Comparison of ENCODE assay signal across 24 cellular contexts in the genomic region with DNA sequence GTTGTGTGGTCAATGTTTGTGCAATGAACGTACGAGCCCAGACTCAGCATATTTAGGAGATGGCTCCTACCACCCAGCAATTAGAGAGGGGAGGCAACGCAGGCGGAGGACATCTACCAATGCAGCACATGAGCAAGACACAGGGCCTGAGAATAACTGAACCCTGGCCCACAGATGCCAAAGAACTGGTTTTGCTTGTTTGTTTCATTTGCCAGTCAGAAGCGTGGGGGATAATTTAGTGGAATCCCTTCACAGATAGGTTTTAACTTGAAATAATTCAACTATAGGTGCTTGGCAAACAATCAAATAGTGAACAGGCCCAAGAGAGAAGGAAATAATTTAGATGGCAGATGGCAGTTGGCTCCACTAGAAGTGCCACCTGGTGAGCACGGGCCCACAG. TPM values are rescaled to one million over a fixed set of nuclear protein-coding genes. Genes with fewer than 3 reads are reported as not detected.
A peak's percentile ranks its signal among the peaks of the same experiment; 100 is the strongest.
DNase-seq lines count a peak whose midpoint lies in the region; ATAC-seq and TF ChIP-seq lines count a peak whose summit lies in the region.
"Had no signal": no experiment of that assay in that cellular context is flagged by ENCODE, and none has a peak within 500 bp of the region (broad histone marks: within the 10 kb centered on the region; RNA-seq: fewer than 3 reads in every experiment).

No MANE protein-coding gene starts in this region.

- peaks cover 6% of the 10 kb centered on the region for H3K9me3 ChIP-seq in CD4-positive, alpha-beta T cell (ENCODE audit: control insufficient read depth, low read length)
- H3K9me3 ChIP-seq: ovary had no signal

- no peak for TF ChIP-seq CTCF in type B pancreatic cell (conservative IDR thresholded peaks at IDR 0.05)
- TF ChIP-seq CTCF in MCF 10A (IDR thresholded peaks at IDR 0.05; ENCODE audit: unreplicated experiment) = no peak
- TF ChIP-seq CTCF in CD4-positive, alpha-beta T cell (IDR thresholded peaks at IDR 0.05) = no peak

- POLR2A ChIA-PET in MCF 10A (lab: Yijun Ruan, JAX) = no interaction called here
- POLR2A ChIA-PET in CD4-positive, alpha-beta T cell (lab: Charles Lee) = no interaction called here

- no peak overlapping the region for H3K4me3 Mint-ChIP-seq in activated CD8-positive, alpha-beta memory T cell treated with anti-CD3 and anti-CD28 coated beads, Interleukin-2, amount 10 ng/mL, durations not matched to agents 7 days and 5 days
- H3K4me3 Mint-ChIP-seq in effector memory CD8-positive, alpha-beta T cell = peak overlapping the region in 1 of 2 donors; percentile 67
- H3K4me3 Mint-ChIP-seq in type B pancreatic cell = no peak overlapping the region
- H3K4me3 Mint-ChIP-seq in MCF 10A (ENCODE audit: unreplicated experiment) = no peak overlapping the region
- no peak overlapping the region for H3K4me3 Mint-ChIP-seq in CD4-positive, alpha-beta T cell

- H3K27ac Mint-ChIP-seq in activated CD8-positive, alpha-beta memory T cell treated with anti-CD3 and anti-CD28 coated beads, Interleukin-2, amount 10 ng/mL, durations not matched to agents 7 days and 5 days = peak overlapping the region; percentile 95
- H3K27ac Mint-ChIP-seq in effector memory CD8-positive, alpha-beta T cell = peak overlapping the region; percentile 77 to 88
- H3K27ac Mint-ChIP-seq in type B pancreatic cell (peak overlapping the region; percentile 40), MCF 10A (ENCODE audit: low read depth, unreplicated experiment) (no peak overlapping the region)
- no peak overlapping the region for H3K27ac Mint-ChIP-seq in CD4-positive, alpha-beta T cell

- CTCF ChIA-PET in activated CD8-positive, alpha-beta memory T cell treated with anti-CD3 and anti-CD28 coated beads, Interleukin-2, amount 10 ng/mL, durations not matched to agents 7 days and 5 days (lab: Charles Lee) = interaction anchor here (3.2 kb wide), 1 partner anchor 58 kb away, joined by 8 read pairs; no protein-coding TSS in a partner anchor
- CTCF ChIA-PET in MCF 10A (lab: Yijun Ruan, JAX) = no interaction called here
- CTCF ChIA-PET in CD4-positive, alpha-beta T cell (lab: Charles Lee) = no interaction called here

- DNase-seq in activated CD8-positive, alpha-beta memory T cell treated with anti-CD3 and anti-CD28 coated beads, Interleukin-2, amount 10 ng/mL, durations not matched to agents 7 days and 5 days = no peak
- DNase-seq in activated CD8-positive, alpha-beta memory T cell treated with anti-CD3 and anti-CD28 coated beads, Interleukin-2, amount 50 U/mL, for 48 hours = no peak
- DNase-seq in NCI-H1694 treated with DMSO at 0.1 percent for 48 hours (lab: John Stamatoyannopoulos, UW) (peak; percentile 59), type B pancreatic cell (ENCODE audit: extremely low spot score, unreplicated experiment) (no peak), AML-193 (lab: John Stamatoyannopoulos, UW) (no peak), MCF 10A (ENCODE audit: unreplicated experiment) (no peak)
- no peak for DNase-seq in effector memory CD8-positive, alpha-beta T cell
- no peak for DNase-seq in CD4-positive, alpha-beta T cell
- DNase-seq: activated CD4-positive, alpha-beta T cell treated with anti-CD3 and anti-CD28 coated beads for 4 hours; activated gamma-delta T cell treated with Interleukin-2 at 50 U/mL for 16 hours; activated T-cell treated with anti-CD3 and anti-CD28 coated beads for 4 hours; central memory CD4-positive, alpha-beta T cell; GOT3; head of caudate nucleus; left cardiac atrium; NCI-H1417; NCI-H2227 treated with DMSO at 0.1 percent for 48 hours; ovary; PC-3; SHP77; stimulated activated CD4-positive, alpha-beta T cell treated with anti-CD3 and anti-CD28 coated beads, Interleukin-2, amount 100 ng/mL, for 48 hours; stimulated activated naive CD4-positive, alpha-beta T cell treated with Interleukin-2 at 50 U/mL for 16 hours had no signal

- H3K36me3 Mint-ChIP-seq in activated CD8-positive, alpha-beta memory T cell treated with anti-CD3 and anti-CD28 coated beads, Interleukin-2, amount 10 ng/mL, durations not matched to agents 7 days and 5 days = peaks cover 31% of the 10 kb centered on the region
- H3K36me3 Mint-ChIP-seq in effector memory CD8-positive, alpha-beta T cell (ENCODE audit: insufficient read depth) = no peaks in the 10 kb centered on the region
- H3K36me3 Mint-ChIP-seq in type B pancreatic cell (no peaks in the 10 kb centered on the region), MCF 10A (ENCODE audit: insufficient read depth, unreplicated experiment) (no peaks in the 10 kb centered on the region)
- no peaks in the 10 kb centered on the region for H3K36me3 Mint-ChIP-seq in CD4-positive, alpha-beta T cell (ENCODE audit: low read depth)

- H3K4me1 Mint-ChIP-seq in activated CD8-positive, alpha-beta memory T cell treated with anti-CD3 and anti-CD28 coated beads, Interleukin-2, amount 10 ng/mL, durations not matched to agents 7 days and 5 days = peaks cover 52% of the 10 kb centered on the region
- peaks cover 30 to 43% of the 10 kb centered on the region in 2 donors for H3K4me1 Mint-ChIP-seq in effector memory CD8-positive, alpha-beta T cell (ENCODE audit: low read depth in 2 of 2)
- H3K4me1 Mint-ChIP-seq in type B pancreatic cell (ENCODE audit: unreplicated experiment) (peaks cover 31% of the 10 kb centered on the region), MCF 10A (ENCODE audit: insufficient read depth, unreplicated experiment) (peaks cover 9% of the 10 kb centered on the region)
- peaks cover 43% of the 10 kb centered on the region for H3K4me1 Mint-ChIP-seq in CD4-positive, alpha-beta T cell (ENCODE audit: low read depth)

- H3K27ac ChIP-seq in CD4-positive, alpha-beta T cell (ENCODE audit: low read depth, low read length) = no peak overlapping the region
- H3K27ac ChIP-seq: HL-60, ovary, thoracic aorta had no signal

- no peaks in the 10 kb centered on the region for H3K27me3 ChIP-seq in CD4-positive, alpha-beta T cell (ENCODE audit: control insufficient read depth, insufficient read depth, low read length)
- H3K27me3 ChIP-seq: ovary had no signal

- ATAC-seq in activated CD8-positive, alpha-beta memory T cell treated with anti-CD3 and anti-CD28 coated beads, Interleukin-2, amount 10 ng/mL, durations not matched to agents 7 days and 5 days = no peak
- ATAC-seq in effector memory CD8-positive, alpha-beta T cell (replicated peaks) = no peak
- ATAC-seq in CD4-positive, alpha-beta T cell (ENCODE audit: poor library complexity) = no peak
- ATAC-seq: left cardiac atrium, PC-3 had no signal

- no TSS peak for BruUV-seq in MCF 10A (replicated peaks; lab: Mats Ljungman, UMichigan)

- intact Hi-C loops in MCF 10A (cut with micrococcal nuclease) = no loop called here
- intact Hi-C loops in CD4-positive, alpha-beta T cell (cut with DNase I, micrococcal nuclease) = no loop called here

- H3K9me3 Mint-ChIP-seq in activated CD8-positive, alpha-beta memory T cell treated with anti-CD3 and anti-CD28 coated beads, Interleukin-2, amount 10 ng/mL, durations not matched to agents 7 days and 5 days (ENCODE audit: low read depth) = peaks cover 6% of the 10 kb centered on the region
- H3K9me3 Mint-ChIP-seq in effector memory CD8-positive, alpha-beta T cell = no peaks in the 10 kb centered on the region
- H3K9me3 Mint-ChIP-seq in type B pancreatic cell (no peaks in the 10 kb centered on the region), MCF 10A (ENCODE audit: unreplicated experiment) (no peaks in the 10 kb centered on the region)
- no peaks in the 10 kb centered on the region for H3K9me3 Mint-ChIP-seq in CD4-positive, alpha-beta T cell

- no peaks in the 10 kb centered on the region for H3K27me3 Mint-ChIP-seq in activated CD8-positive, alpha-beta memory T cell treated with anti-CD3 and anti-CD28 coated beads, Interleukin-2, amount 10 ng/mL, durations not matched to agents 7 days and 5 days
- no peaks in the 10 kb centered on the region for H3K27me3 Mint-ChIP-seq in effector memory CD8-positive, alpha-beta T cell
- H3K27me3 Mint-ChIP-seq in type B pancreatic cell (no peaks in the 10 kb centered on the region), MCF 10A (ENCODE audit: insufficient read depth, unreplicated experiment) (no peaks in the 10 kb centered on the region)
- no peaks in the 10 kb centered on the region for H3K27me3 Mint-ChIP-seq in CD4-positive, alpha-beta T cell

RNA-seq across cellular contexts. Expression of a gene that starts 54.8 kb away (rescaled TPM):
- 1 to 10 TPM; 5.3 to 9.0 TPM for total RNA-seq in activated CD8-positive, alpha-beta memory T cell treated with anti-CD3 and anti-CD28 coated beads, Interleukin-2, amount 10 ng/mL, durations not matched to agents 7 days and 5 days
- 10.9 and 33.1 TPM in 2 replicates for total RNA-seq in type B pancreatic cell (ENCODE audit: low replicate concordance)
- not detected in 2 replicates for total RNA-seq in MCF 10A (2022)
- 1 to 10 TPM in 1 of 2 experiments, under 1 TPM in 1; 0.61 to 1.2 TPM for total RNA-seq in CD4-positive, alpha-beta T cell
- total RNA-seq: PC-3, thoracic aorta had no signal

Comparison
In these comparisons a context has a peak if more than half of its experiments do, and no peak if none do; other contexts are left out.
1. H3K27ac Mint-ChIP-seq: peak in activated CD8-positive, alpha-beta memory T cell treated with anti-CD3 and anti-CD28 coated beads, Interleukin-2, amount 10 ng/mL, durations not matched to agents 7 days and 5 days (single experiment), effector memory CD8-positive, alpha-beta T cell (2 of 2) and type B pancreatic cell (single experiment); none in MCF 10A (single experiment) and CD4-positive, alpha-beta T cell (single experiment).